9 cellular contexts compared by ENCODE assay signal in genomic region chr4:89765966-89766365, GRCh38.
DNase-seq lines count a peak whose midpoint lies in the region; ATAC-seq and TF ChIP-seq lines count a peak whose summit lies in the region.
"Had no signal": no experiment of that assay in that cellular context is flagged by ENCODE, and none has a peak within 500 bp of the region (broad histone marks: within the 10 kb centered on the region; RNA-seq: fewer than 3 reads in every experiment).

No MANE protein-coding gene starts in this region.

- H3K36me3 Mint-ChIP-seq in H9 (ENCODE audit: insufficient read depth in 1 of 3, low read depth in 3 of 3), result no peaks in the 10 kb centered on the region; a peak in 1 of 7 replicates

- no peak overlapping the region for H3K23ac ChIP-seq in H9 (ENCODE audit: insufficient read length, low read depth, low read length)

- H3K56ac ChIP-seq in H9 (ENCODE audit: insufficient read length, low read depth, low read length), result no peak overlapping the region

- intact Hi-C loops in adrenal gland (cut with DNase I), result no loop called here

- peak; percentile 42 for ATAC-seq in foreskin keratinocyte
- ATAC-seq in HG03097 (IDR thresholded peaks at IDR 0.05; ENCODE audit: low FRiP score, unreplicated experiment), result no peak
- ATAC-seq in HG02588 (IDR thresholded peaks at IDR 0.05; ENCODE audit: unreplicated experiment), result no peak

- H2BK12ac ChIP-seq in H9 (ENCODE audit: insufficient read length, low read depth, low read length), result no peak overlapping the region

- no peaks in the 10 kb centered on the region for H3K79me2 ChIP-seq in H9 (ENCODE audit: insufficient read depth, low read length)

- no peaks in the 10 kb centered on the region for H3K23me2 ChIP-seq in H9 (ENCODE audit: insufficient read length, low read depth, low read length, poor library complexity, severe bottlenecking)

- no peak overlapping the region for H2AK5ac ChIP-seq in H9 (ENCODE audit: insufficient read length, low read length)

- no peak overlapping the region for H3K9ac ChIP-seq in H9 (ENCODE audit: extremely low read depth, insufficient read length, low read length)

- H3K4ac ChIP-seq in H9 (ENCODE audit: low read depth, low read length), result no peak overlapping the region

- H2BK20ac ChIP-seq in H9 (ENCODE audit: low read depth, low read length, poor library complexity, severe bottlenecking), result no peak overlapping the region

- H3K27ac Mint-ChIP-seq in H9, result no peak overlapping the region

- no peak overlapping the region for H3K18ac ChIP-seq in H9 (ENCODE audit: insufficient read length, low read depth, low read length)

- peak in 1 of 2 donors; percentile 32 for TF ChIP-seq POLR2A in adrenal gland (IDR thresholded peaks at IDR 0.05)

- no peaks in the 10 kb centered on the region for H3K9me3 ChIP-seq in adrenal gland (replicated peaks in 1 of 3)
- no peaks in the 10 kb centered on the region for H3K9me3 ChIP-seq in H9 (ENCODE audit: control insufficient read depth, low read depth, low read length)

- H3K79me1 ChIP-seq in H9 (ENCODE audit: insufficient read depth, low read depth, low read length, poor library complexity, severe bottlenecking), result no peaks in the 10 kb centered on the region

- H3K27me3 Mint-ChIP-seq in H9 (ENCODE audit: low read depth), result no peaks in the 10 kb centered on the region

- H3K27me3 ChIP-seq in adrenal gland, result no peaks in the 10 kb centered on the region
- no peaks in the 10 kb centered on the region for H3K27me3 ChIP-seq in foreskin keratinocyte
- H3K27me3 ChIP-seq in H9 (ENCODE audit: insufficient read depth, low read length), result no peaks in the 10 kb centered on the region

- no peak overlapping the region for H3T11ph ChIP-seq in H9 (ENCODE audit: low read length)

- no peak overlapping the region for H3K14ac ChIP-seq in H9 (ENCODE audit: insufficient read depth, low read length)

- peak overlapping the region in 4 of 5 donors; percentile 45 to 58 (median 50) for H3K27ac ChIP-seq in adrenal gland
- H3K27ac ChIP-seq in foreskin keratinocyte, result no peak overlapping the region
- no peak overlapping the region for H3K27ac ChIP-seq in H9 (ENCODE audit: insufficient read length, low read depth, low read length)

- peaks cover 10 to 16% of the 10 kb centered on the region in 2 donors for H3K4me1 ChIP-seq in adrenal gland (replicated peaks in 1 of 2)
- H3K4me1 ChIP-seq in foreskin keratinocyte, result no peaks in the 10 kb centered on the region
- no peaks in the 10 kb centered on the region for H3K4me1 ChIP-seq in H9 (ENCODE audit: insufficient read depth, low read length)

- TF ChIP-seq CTCF in adrenal gland (IDR thresholded peaks at IDR 0.05), result no peak
- TF ChIP-seq CTCF in foreskin keratinocyte (conservative IDR thresholded peaks at IDR 0.05), result no peak
- TF ChIP-seq CTCF in H9 (conservative IDR thresholded peaks at IDR 0.05), result no peak

- no peak overlapping the region for H4K5ac ChIP-seq in H9 (ENCODE audit: insufficient read length, low read depth, low read length)

- H4K8ac ChIP-seq in H9 (replicated peaks; ENCODE audit: insufficient read length, low read depth, low read length), result no peak overlapping the region

- WGBS in adrenal gland, 4 donors, result 22 to 33% (median 31%) methylated on average over 2 of the region's 2 CpGs
- WGBS in H9 (ENCODE audit: extremely low coverage, insufficient read length, low lambda C conversion rate), result no CpG with 5 or more reads among the region's 2 CpGs

- H3K4me3 ChIP-seq in adrenal gland, result peak overlapping the region in 1 of 4 donors; percentile 18

- H4K91ac ChIP-seq in H9 (ENCODE audit: insufficient read length, low read depth, low read length), result no peak overlapping the region

- no peak overlapping the region for H3K4me2 ChIP-seq in H9 (ENCODE audit: insufficient read depth, insufficient read length, low read length)

- H3K36me3 ChIP-seq in adrenal gland (replicated peaks in 1 of 2), result no peaks in the 10 kb centered on the region

- H2BK15ac ChIP-seq in H9 (ENCODE audit: low read depth, low read length), result no peak overlapping the region

- peaks cover 0 to 2% of the 10 kb centered on the region in 2 experiments; a peak in 1 of 5 replicates for H3K9me3 Mint-ChIP-seq in H9

- H2BK5ac ChIP-seq in H9 (ENCODE audit: insufficient read length, low read length), result no peak overlapping the region

- H4K20me1 ChIP-seq in H9 (ENCODE audit: control insufficient read depth, insufficient read depth, insufficient read length), result no peaks in the 10 kb centered on the region

- no peak overlapping the region for H2BK120ac ChIP-seq in H9 (ENCODE audit: low read depth, low read length, poor library complexity, severe bottlenecking)

- no peak overlapping the region for H3K4me3 Mint-ChIP-seq in H9

- H3K4me1 Mint-ChIP-seq in H9, result no peaks in the 10 kb centered on the region

- DNase-seq in H4 (ENCODE audit: low spot score) (peak; percentile 16), adrenal gland (peak; percentile 40 to 85 (median 63)), foreskin keratinocyte (peak; percentile 86 to 93), renal cortical epithelial cell (ENCODE audit: low read depth) (peak; percentile 15), GM19240 (ENCODE audit: insufficient read length, low spot score) (no peak), H9 (no peak)
- DNase-seq: activated CD8-positive, alpha-beta memory T cell treated with anti-CD3 and anti-CD28 coated beads for 24 hours had no signal

- no peak overlapping the region for H2AFZ ChIP-seq in H9 (ENCODE audit: low read length)

Comparison
In these comparisons a context has a peak if more than half of its experiments do, and no peak if none do; other contexts are left out.
1. DNase-seq: peak in H4 (single experiment), adrenal gland (7 of 7), foreskin keratinocyte (2 of 2) and renal cortical epithelial cell (single experiment); none in GM19240 (single experiment) and H9 (single experiment).
2. H3K27ac ChIP-seq: peak in adrenal gland (4 of 5); none in foreskin keratinocyte (single experiment) and H9 (single experiment).